In the genomic region with DNA sequence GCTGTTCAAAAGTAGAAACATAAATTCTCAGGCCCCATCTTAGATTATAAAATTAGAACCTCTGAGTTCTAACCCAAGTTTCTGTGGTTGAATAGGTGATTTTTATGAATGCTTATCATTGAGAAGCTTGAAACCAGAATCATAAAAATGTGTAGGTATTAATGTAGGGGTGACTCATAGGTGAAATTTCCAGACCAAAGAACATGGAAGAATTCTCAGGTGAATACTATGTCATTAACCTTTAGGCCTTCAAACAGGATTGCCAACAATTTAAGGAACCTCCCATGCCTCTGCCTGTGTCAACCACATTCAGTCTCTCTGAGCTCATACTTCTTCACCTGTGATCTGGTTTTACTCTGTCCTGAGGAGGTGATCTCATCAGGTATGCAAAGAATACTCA, we compare ENCODE assay signal across 16 cellular contexts.
DNase-seq lines count a peak whose midpoint lies in the region; ATAC-seq, FAIRE-seq and TF ChIP-seq lines count a peak whose summit lies in the region.
"Had no signal": no experiment of that assay in that cellular context is flagged by ENCODE, and none has a peak within 500 bp of the region (broad histone marks: within the 10 kb centered on the region; RNA-seq: fewer than 3 reads in every experiment).

No MANE protein-coding gene starts in this region.

- no peaks in the 10 kb centered on the region for H3K36me3 Mint-ChIP-seq in MCF 10A (ENCODE audit: insufficient read depth, unreplicated experiment)
- H3K36me3 Mint-ChIP-seq: CD8-positive, alpha-beta T cell had no signal

- no peaks in the 10 kb centered on the region for H3K27me3 ChIP-seq in breast epithelium
- no peaks in the 10 kb centered on the region for H3K27me3 ChIP-seq in bronchial epithelial cell (ENCODE audit: control insufficient read depth, insufficient read depth, low read length)
- H3K27me3 ChIP-seq: pancreas had no signal

- no peak for FAIRE-seq in bronchial epithelial cell (lab: Jason Lieb, UNC)
- FAIRE-seq: A204.1, pancreas had no signal

- CTCF ChIA-PET in MCF 10A (lab: Yijun Ruan, JAX), result interaction anchor here (0.8 to 1.0 kb wide), 2 partner anchors 77 to 85 kb away, joined by 3 read pairs; no protein-coding TSS in a partner anchor

- no peak for TF ChIP-seq POLR2A in breast epithelium (IDR thresholded peaks at IDR 0.05)

- peak; percentile 42 for DNase-seq in MCF 10A (ENCODE audit: unreplicated experiment)
- no peak for DNase-seq in breast epithelium (ENCODE audit: low spot score in 2 of 2)
- DNase-seq in bronchial epithelial cell (ENCODE audit: low read depth), result peak; percentile 92
- no peak for DNase-seq in SHP77 (lab: John Stamatoyannopoulos, UW)
- no peak for DNase-seq in DMS 273 (lab: John Stamatoyannopoulos, UW; ENCODE audit: unreplicated experiment)
- DNase-seq in AML-193 (lab: John Stamatoyannopoulos, UW), result no peak
- no peak for DNase-seq in DMS114 treated with DMSO at 0.1 percent for 48 hours (lab: John Stamatoyannopoulos, UW; ENCODE audit: unreplicated experiment)
- DNase-seq: activated CD4-positive, alpha-beta T cell treated with anti-CD3 and anti-CD28 coated beads for 36 hours; CD8-positive, alpha-beta T cell; cortex of kidney; mucosa of descending colon; NCI-H2171 treated with DMSO at 0.1 percent for 48 hours; pancreas had no signal

- POLR2A ChIA-PET in MCF 10A (lab: Yijun Ruan, JAX), result no interaction called here

- no TSS peak for BruUV-seq in MCF 10A (replicated peaks; lab: Mats Ljungman, UMichigan)

- H3K9me3 Mint-ChIP-seq in MCF 10A (ENCODE audit: unreplicated experiment), result no peaks in the 10 kb centered on the region
- H3K9me3 Mint-ChIP-seq: CD8-positive, alpha-beta T cell had no signal

- ATAC-seq in HG03159 (IDR thresholded peaks at IDR 0.05; ENCODE audit: unreplicated experiment), result peak; percentile 49
- ATAC-seq: activated CD4-positive, alpha-beta T cell treated with anti-CD3 and anti-CD28 coated beads for 36 hours; CD8-positive, alpha-beta T cell; mucosa of descending colon had no signal

- H3K9me3 ChIP-seq in breast epithelium, result no peaks in the 10 kb centered on the region
- H3K9me3 ChIP-seq: mucosa of descending colon, pancreas, thoracic aorta had no signal

- intact Hi-C loops in MCF 10A (cut with micrococcal nuclease) (no loop called here), breast epithelium (cut with DNase I; ENCODE audit: low total_unique reads) (no loop called here)

- peaks cover 13% of the 10 kb centered on the region for H3K4me1 Mint-ChIP-seq in MCF 10A (ENCODE audit: insufficient read depth, unreplicated experiment)
- H3K4me1 Mint-ChIP-seq: activated CD4-positive, alpha-beta T cell treated with anti-CD3 and anti-CD28 coated beads for 36 hours had no signal

- H3K4me3 Mint-ChIP-seq in MCF 10A (ENCODE audit: unreplicated experiment), result no peak overlapping the region
- H3K4me3 Mint-ChIP-seq: activated CD4-positive, alpha-beta T cell treated with anti-CD3 and anti-CD28 coated beads for 36 hours; CD8-positive, alpha-beta T cell had no signal

- H3K36me3 ChIP-seq in breast epithelium, result no peaks in the 10 kb centered on the region
- H3K36me3 ChIP-seq in bronchial epithelial cell (ENCODE audit: control insufficient read depth, insufficient read depth, low read length), result no peaks in the 10 kb centered on the region
- H3K36me3 ChIP-seq: pancreas, thoracic aorta had no signal

- H3K4me3 ChIP-seq in breast epithelium (no peak overlapping the region), bronchial epithelial cell (ENCODE audit: low read depth, low read length) (no peak overlapping the region)
- H3K4me3 ChIP-seq: mucosa of descending colon, pancreas, thoracic aorta had no signal

- no peak overlapping the region for H3K27ac ChIP-seq in breast epithelium
- H3K27ac ChIP-seq: pancreas, thoracic aorta had no signal

- H3K27ac Mint-ChIP-seq in MCF 10A (ENCODE audit: low read depth, unreplicated experiment), result peak overlapping the region; percentile 57
- H3K27ac Mint-ChIP-seq: activated CD4-positive, alpha-beta T cell treated with anti-CD3 and anti-CD28 coated beads for 36 hours; CD8-positive, alpha-beta T cell had no signal

- H3K4me1 ChIP-seq in breast epithelium, result no peaks in the 10 kb centered on the region
- H3K4me1 ChIP-seq: pancreas had no signal

- TF ChIP-seq CTCF in MCF 10A (IDR thresholded peaks at IDR 0.05; ENCODE audit: unreplicated experiment) (no peak), breast epithelium (IDR thresholded peaks at IDR 0.05) (no peak), bronchial epithelial cell (IDR thresholded peaks at IDR 0.05; ENCODE audit: insufficient read depth, low read length, severe bottlenecking) (no peak)

- no peaks in the 10 kb centered on the region for H3K27me3 Mint-ChIP-seq in MCF 10A (ENCODE audit: insufficient read depth, unreplicated experiment)

Comparison
In these comparisons a context has a peak if more than half of its experiments do, and no peak if none do; other contexts are left out.
1. DNase-seq: peak in MCF 10A (single experiment) and bronchial epithelial cell (single experiment); none in breast epithelium (0 of 2), SHP77 (0 of 2), DMS 273 (single experiment), AML-193 (0 of 2) and DMS114 treated with DMSO at 0.1 percent for 48 hours (single experiment).